In genomic region chrX:136880452-136881013, GRCh38 we compare ENCODE assay signal across 1 cellular context.
TF ChIP-seq lines count a peak whose summit lies in the region.

RBMX (minus strand) TSS chrX:136880725; CDS start chrX:136879427, 1,298 bp downstream.

TF ChIP-seq in GM12878, 131 proteins besides CTCF, POLR2A, EP300 and RAD21 (continued from another document):
- TF ChIP-seq, protein P1, sequence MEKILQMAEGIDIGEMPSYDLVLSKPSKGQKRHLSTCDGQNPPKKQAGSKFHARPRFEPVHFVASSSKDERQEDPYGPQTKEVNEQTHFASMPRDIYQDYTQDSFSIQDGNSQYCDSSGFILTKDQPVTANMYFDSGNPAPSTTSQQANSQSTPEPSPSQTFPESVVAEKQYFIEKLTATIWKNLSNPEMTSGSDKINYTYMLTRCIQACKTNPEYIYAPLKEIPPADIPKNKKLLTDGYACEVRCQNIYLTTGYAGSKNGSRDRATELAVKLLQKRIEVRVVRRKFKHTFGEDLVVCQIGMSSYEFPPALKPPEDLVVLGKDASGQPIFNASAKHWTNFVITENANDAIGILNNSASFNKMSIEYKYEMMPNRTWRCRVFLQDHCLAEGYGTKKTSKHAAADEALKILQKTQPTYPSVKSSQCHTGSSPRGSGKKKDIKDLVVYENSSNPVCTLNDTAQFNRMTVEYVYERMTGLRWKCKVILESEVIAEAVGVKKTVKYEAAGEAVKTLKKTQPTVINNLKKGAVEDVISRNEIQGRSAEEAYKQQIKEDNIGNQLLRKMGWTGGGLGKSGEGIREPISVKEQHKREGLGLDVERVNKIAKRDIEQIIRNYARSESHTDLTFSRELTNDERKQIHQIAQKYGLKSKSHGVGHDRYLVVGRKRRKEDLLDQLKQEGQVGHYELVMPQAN (conservative IDR thresholded peaks at IDR 0.05): peak; percentile 54
- TF ChIP-seq ZNF274 (IDR thresholded peaks at IDR 0.05; ENCODE audit: insufficient read depth, insufficient read length) (no peak), NR2C1 (IDR thresholded peaks at IDR 0.05) (peak; percentile 75), LARP7 (IDR thresholded peaks at IDR 0.05) (no peak; the same call in 1 of the 2 replicates), ATF7 (IDR thresholded peaks at IDR 0.05; ENCODE audit: low read depth) (no peak), CHD2 (IDR thresholded peaks at IDR 0.05; ENCODE audit: borderline replicate concordance, low read depth, low read length) (peak; percentile 67; the same call in 1 of the 2 replicates), HCFC1 (IDR thresholded peaks at IDR 0.05; ENCODE audit: low read length) (peak; percentile 18; the same call in 1 of the 2 replicates), NFYA (IDR thresholded peaks at IDR 0.05; ENCODE audit: borderline replicate concordance, low read depth, low read length) (peak; percentile 57), NR2F1 (conservative IDR thresholded peaks at IDR 0.05) (no peak), SMC3 (IDR thresholded peaks at IDR 0.05; ENCODE audit: borderline replicate concordance, low read length) (no peak), POU2F2 (IDR thresholded peaks at IDR 0.05; ENCODE audit: borderline replicate concordance, low read depth, low read length) (peak; percentile 91), GABPA (IDR thresholded peaks at IDR 0.05; ENCODE audit: low read depth) (peak; percentile 74), CBFB (IDR thresholded peaks at IDR 0.05; ENCODE audit: low read depth) (peak; percentile 88), FOS (IDR thresholded peaks at IDR 0.05; ENCODE audit: borderline replicate concordance, extremely low read depth, insufficient read length) (peak; percentile 41), SRF (IDR thresholded peaks at IDR 0.05; ENCODE audit: low read depth in 2 of 2, low read length in 2 of 2) (no peak), RUNX3 (IDR thresholded peaks at IDR 0.05; ENCODE audit: low read length) (peak; percentile 36; the same call in 1 of the 2 replicates), PBX3 (IDR thresholded peaks at IDR 0.05; ENCODE audit: insufficient replicate concordance, low read depth, low read length) (peak; percentile 96), TCF12 (IDR thresholded peaks at IDR 0.05; ENCODE audit: low read depth, low read length) (0 out of 2 replicates have a peak, but pooled peaks have one; percentile 42), PML (IDR thresholded peaks at IDR 0.05; ENCODE audit: low read length) (peak; percentile 99), MTA3 (IDR thresholded peaks at IDR 0.05; ENCODE audit: borderline replicate concordance, low read length) (no peak; the same call in 1 of the 2 replicates), TBL1XR1 (IDR thresholded peaks at IDR 0.05; ENCODE audit: low read depth, low read length) (0 out of 2 replicates have a peak, but pooled peaks have one; percentile 9), TAF1 (IDR thresholded peaks at IDR 0.05; ENCODE audit: borderline replicate concordance, low read depth, low read length) (peak; percentile 88), PKNOX1 (IDR thresholded peaks at IDR 0.05) (peak; percentile 98), BCL11A (IDR thresholded peaks at IDR 0.05; ENCODE audit: low read depth, low read length) (no peak), HDAC2 (IDR thresholded peaks at IDR 0.05) (no peak), YY1 (IDR thresholded peaks at IDR 0.05; ENCODE audit: low read depth, low read length) (peak; percentile 81), NRF1 (conservative IDR thresholded peaks at IDR 0.05; ENCODE audit: low read depth, low read length) (no peak), SMAD5 (IDR thresholded peaks at IDR 0.05; ENCODE audit: low read depth) (peak; percentile 98), ZBED1 (IDR thresholded peaks at IDR 0.05; ENCODE audit: borderline replicate concordance) (peak; percentile 40; the same call in 1 of the 2 replicates), PAX5 (IDR thresholded peaks at IDR 0.05; ENCODE audit: borderline replicate concordance, low read depth, low read length) (0 out of 2 replicates have a peak, but pooled peaks have one; percentile 24), ETV6 (conservative IDR thresholded peaks at IDR 0.05 in 1 of 2, IDR thresholded peaks at IDR 0.05 in 1 of 2; ENCODE audit: borderline replicate concordance in 1 of 2, low read depth in 1 of 2) (0 out of 4 replicates have a peak, but pooled peaks of 1 of the 2 experiments have one; percentile 12), SMARCA5 (IDR thresholded peaks at IDR 0.05) (no peak), ASH2L (IDR thresholded peaks at IDR 0.05; ENCODE audit: borderline replicate concordance, low read depth) (no peak), TCF3 (IDR thresholded peaks at IDR 0.05; ENCODE audit: borderline replicate concordance, insufficient read depth, low read depth, low read length) (peak; percentile 56; the same call in 1 of the 2 replicates), POLR2AphosphoS2 (IDR thresholded peaks at IDR 0.05; ENCODE audit: low read depth, low read length) (peak; percentile 94), POLR2AphosphoS5 (IDR thresholded peaks at IDR 0.05; ENCODE audit: low read length) (peak; percentile 99), ZBTB40 (IDR thresholded peaks at IDR 0.05; ENCODE audit: borderline replicate concordance) (peak; percentile 58), MEF2B (IDR thresholded peaks at IDR 0.05; ENCODE audit: partially characterized antibody, poor library complexity, severe bottlenecking) (no peak)
- TF ChIP-seq, protein P2, sequence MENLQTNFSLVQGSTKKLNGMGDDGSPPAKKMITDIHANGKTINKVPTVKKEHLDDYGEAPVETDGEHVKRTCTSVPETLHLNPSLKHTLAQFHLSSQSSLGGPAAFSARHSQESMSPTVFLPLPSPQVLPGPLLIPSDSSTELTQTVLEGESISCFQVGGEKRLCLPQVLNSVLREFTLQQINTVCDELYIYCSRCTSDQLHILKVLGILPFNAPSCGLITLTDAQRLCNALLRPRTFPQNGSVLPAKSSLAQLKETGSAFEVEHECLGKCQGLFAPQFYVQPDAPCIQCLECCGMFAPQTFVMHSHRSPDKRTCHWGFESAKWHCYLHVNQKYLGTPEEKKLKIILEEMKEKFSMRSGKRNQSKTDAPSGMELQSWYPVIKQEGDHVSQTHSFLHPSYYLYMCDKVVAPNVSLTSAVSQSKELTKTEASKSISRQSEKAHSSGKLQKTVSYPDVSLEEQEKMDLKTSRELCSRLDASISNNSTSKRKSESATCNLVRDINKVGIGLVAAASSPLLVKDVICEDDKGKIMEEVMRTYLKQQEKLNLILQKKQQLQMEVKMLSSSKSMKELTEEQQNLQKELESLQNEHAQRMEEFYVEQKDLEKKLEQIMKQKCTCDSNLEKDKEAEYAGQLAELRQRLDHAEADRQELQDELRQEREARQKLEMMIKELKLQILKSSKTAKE (IDR thresholded peaks at IDR 0.05; ENCODE audit: low read depth, poor library complexity, severe bottlenecking): no peak
- TF ChIP-seq, protein P3, sequence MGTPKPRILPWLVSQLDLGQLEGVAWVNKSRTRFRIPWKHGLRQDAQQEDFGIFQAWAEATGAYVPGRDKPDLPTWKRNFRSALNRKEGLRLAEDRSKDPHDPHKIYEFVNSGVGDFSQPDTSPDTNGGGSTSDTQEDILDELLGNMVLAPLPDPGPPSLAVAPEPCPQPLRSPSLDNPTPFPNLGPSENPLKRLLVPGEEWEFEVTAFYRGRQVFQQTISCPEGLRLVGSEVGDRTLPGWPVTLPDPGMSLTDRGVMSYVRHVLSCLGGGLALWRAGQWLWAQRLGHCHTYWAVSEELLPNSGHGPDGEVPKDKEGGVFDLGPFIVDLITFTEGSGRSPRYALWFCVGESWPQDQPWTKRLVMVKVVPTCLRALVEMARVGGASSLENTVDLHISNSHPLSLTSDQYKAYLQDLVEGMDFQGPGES (IDR thresholded peaks at IDR 0.05): peak; percentile 52; the same call in 1 of the 2 replicates
- TF ChIP-seq, protein P4, sequence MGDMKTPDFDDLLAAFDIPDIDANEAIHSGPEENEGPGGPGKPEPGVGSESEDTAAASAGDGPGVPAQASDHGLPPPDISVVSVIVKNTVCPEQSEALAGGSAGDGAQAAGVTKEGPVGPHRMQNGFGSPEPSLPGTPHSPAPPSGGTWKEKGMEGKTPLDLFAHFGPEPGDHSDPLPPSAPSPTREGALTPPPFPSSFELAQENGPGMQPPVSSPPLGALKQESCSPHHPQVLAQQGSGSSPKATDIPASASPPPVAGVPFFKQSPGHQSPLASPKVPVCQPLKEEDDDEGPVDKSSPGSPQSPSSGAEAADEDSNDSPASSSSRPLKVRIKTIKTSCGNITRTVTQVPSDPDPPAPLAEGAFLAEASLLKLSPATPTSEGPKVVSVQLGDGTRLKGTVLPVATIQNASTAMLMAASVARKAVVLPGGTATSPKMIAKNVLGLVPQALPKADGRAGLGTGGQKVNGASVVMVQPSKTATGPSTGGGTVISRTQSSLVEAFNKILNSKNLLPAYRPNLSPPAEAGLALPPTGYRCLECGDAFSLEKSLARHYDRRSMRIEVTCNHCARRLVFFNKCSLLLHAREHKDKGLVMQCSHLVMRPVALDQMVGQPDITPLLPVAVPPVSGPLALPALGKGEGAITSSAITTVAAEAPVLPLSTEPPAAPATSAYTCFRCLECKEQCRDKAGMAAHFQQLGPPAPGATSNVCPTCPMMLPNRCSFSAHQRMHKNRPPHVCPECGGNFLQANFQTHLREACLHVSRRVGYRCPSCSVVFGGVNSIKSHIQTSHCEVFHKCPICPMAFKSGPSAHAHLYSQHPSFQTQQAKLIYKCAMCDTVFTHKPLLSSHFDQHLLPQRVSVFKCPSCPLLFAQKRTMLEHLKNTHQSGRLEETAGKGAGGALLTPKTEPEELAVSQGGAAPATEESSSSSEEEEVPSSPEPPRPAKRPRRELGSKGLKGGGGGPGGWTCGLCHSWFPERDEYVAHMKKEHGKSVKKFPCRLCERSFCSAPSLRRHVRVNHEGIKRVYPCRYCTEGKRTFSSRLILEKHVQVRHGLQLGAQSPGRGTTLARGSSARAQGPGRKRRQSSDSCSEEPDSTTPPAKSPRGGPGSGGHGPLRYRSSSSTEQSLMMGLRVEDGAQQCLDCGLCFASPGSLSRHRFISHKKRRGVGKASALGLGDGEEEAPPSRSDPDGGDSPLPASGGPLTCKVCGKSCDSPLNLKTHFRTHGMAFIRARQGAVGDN (IDR thresholded peaks at IDR 0.05): peak; percentile 76
